ENCODE assay signal across 14 cellular contexts in the genomic region with DNA sequence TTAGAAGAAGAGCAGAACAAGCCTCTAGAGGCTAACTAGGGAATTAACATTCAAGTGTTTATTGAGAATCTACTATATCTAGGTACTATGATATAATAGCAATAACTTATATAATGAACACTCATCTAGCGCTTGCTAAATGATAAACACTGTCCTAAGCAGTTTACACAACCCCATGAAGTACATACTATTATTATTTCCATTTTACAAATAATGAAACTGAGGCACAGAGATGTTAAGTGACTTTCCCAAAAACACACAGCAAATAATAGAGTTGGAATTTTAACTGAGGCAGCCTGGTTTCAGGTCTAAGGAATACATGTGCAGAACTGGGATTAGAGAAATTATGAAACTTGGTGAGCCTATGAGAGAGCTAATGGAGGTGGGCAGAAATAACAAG.
DNase-seq lines count a peak whose midpoint lies in the region; ATAC-seq and TF ChIP-seq lines count a peak whose summit lies in the region.
"Had no signal": no experiment of that assay in that cellular context is flagged by ENCODE, and none has a peak within 500 bp of the region (broad histone marks: within the 10 kb centered on the region; RNA-seq: fewer than 3 reads in every experiment).

No MANE protein-coding gene starts in this region.

- no TSS peak for BruUV-seq in A673 (replicated peaks; lab: Mats Ljungman, UMichigan)

- peaks cover 16% of the 10 kb centered on the region for H3K4me1 ChIP-seq in A673 (ENCODE audit: insufficient read depth, low read length, poor library complexity, severe bottlenecking)
- no peaks in the 10 kb centered on the region for H3K4me1 ChIP-seq in HEK293 (ENCODE audit: control insufficient read depth, insufficient read depth, low read length)
- H3K4me1 ChIP-seq: HAP-1 had no signal

- H3K27me3 Mint-ChIP-seq in WTC11 (ENCODE audit: low read depth) (no peaks in the 10 kb centered on the region), neural crest cell (ENCODE audit: low read depth) (no peaks in the 10 kb centered on the region)
- H3K27me3 Mint-ChIP-seq: CD8-positive, alpha-beta memory T cell; IgD-negative memory B cell had no signal

- CTCF ChIA-PET in A673 (lab: Charles Lee) (no interaction called here), HEK293 (lab: Yijun Ruan, JAX) (interaction anchor here (0.9 kb wide), 1 partner anchor 9 kb away, joined by 4 read pairs; no protein-coding TSS in a partner anchor), WTC11 (lab: Charles Lee) (no interaction called here)

- H3K27me3 ChIP-seq in A673 (replicated peaks; ENCODE audit: insufficient read depth, low read depth, low read length, poor library complexity) = no peaks in the 10 kb centered on the region

- intact Hi-C loops in A673 (cut with micrococcal nuclease; ENCODE audit: unreplicated experiment) = loop anchor here (10.0 kb wide), 1 partner anchor 1085 kb away; a partner anchor contains a TSS

- POLR2A ChIA-PET in A673 (lab: Charles Lee; ENCODE audit: low non-redundant PET) (interaction anchor here (0.5 kb wide), 1 partner anchor 1962 kb away, joined by 3 read pairs; no protein-coding TSS in a partner anchor), HEK293 (lab: Yijun Ruan, JAX) (no interaction called here), WTC11 (lab: Charles Lee) (no interaction called here)

- DNase-seq in A673 (ENCODE audit: low spot score) = no peak
- DNase-seq in WTC11 (ENCODE audit: low spot score) = no peak
- DNase-seq in neural crest cell (ENCODE audit: low read depth, low spot score) = no peak
- no peak for DNase-seq in kidney glomerular epithelial cell (lab: John Stamatoyannopoulos, UW)
- DNase-seq: CD8-positive, alpha-beta memory T cell; DMS79 had no signal

- no peak for ATAC-seq in WTC11
- ATAC-seq in HG02763 (IDR thresholded peaks at IDR 0.05; ENCODE audit: unreplicated experiment) = no peak
- ATAC-seq in GM21390 (IDR thresholded peaks at IDR 0.05; ENCODE audit: unreplicated experiment) = no peak
- ATAC-seq: GM12878, GM23338 had no signal

- H3K4me3 Mint-ChIP-seq in WTC11 (no peak overlapping the region), neural crest cell (no peak overlapping the region)
- H3K4me3 Mint-ChIP-seq: CD8-positive, alpha-beta memory T cell; GM23338; IgD-negative memory B cell had no signal

- H3K36me3 Mint-ChIP-seq in WTC11 = no peaks in the 10 kb centered on the region
- H3K36me3 Mint-ChIP-seq in neural crest cell (ENCODE audit: low read depth) = no peaks in the 10 kb centered on the region
- H3K36me3 Mint-ChIP-seq: CD8-positive, alpha-beta memory T cell; IgD-negative memory B cell had no signal

- H3K9me3 Mint-ChIP-seq in WTC11 = no peaks in the 10 kb centered on the region
- H3K9me3 Mint-ChIP-seq in neural crest cell = no peaks in the 10 kb centered on the region
- H3K9me3 Mint-ChIP-seq: GM23338, IgD-negative memory B cell had no signal

- TF ChIP-seq CTCF in A673 (conservative IDR thresholded peaks at IDR 0.05; ENCODE audit: low read depth, low read length) = peak; percentile 26; the same call in 1 of the 2 replicates
- TF ChIP-seq CTCF in HEK293 (tag by site-specific recombination; IDR thresholded peaks at IDR 0.05) = no peak
- no peak for TF ChIP-seq CTCF in WTC11 (IDR thresholded peaks at IDR 0.05)
- TF ChIP-seq CTCF in neural crest cell (conservative IDR thresholded peaks at IDR 0.05) = peak; percentile 17

- H3K4me3 ChIP-seq in A673 (ENCODE audit: low read depth, low read length, poor library complexity, severe bottlenecking) (no peak overlapping the region), HEK293 (ENCODE audit: low read depth, low read length) (no peak overlapping the region)
- H3K4me3 ChIP-seq: GM12878, GM23338, HAP-1 had no signal

- no peak overlapping the region for H3K27ac Mint-ChIP-seq in WTC11
- no peak overlapping the region for H3K27ac Mint-ChIP-seq in neural crest cell (ENCODE audit: unreplicated experiment)
- H3K27ac Mint-ChIP-seq: CD8-positive, alpha-beta memory T cell; GM23338; IgD-negative memory B cell had no signal

- H3K9me3 ChIP-seq in A673 (ENCODE audit: low read depth, low read length, poor library complexity, severe bottlenecking) (no peaks in the 10 kb centered on the region), HEK293 (ENCODE audit: control insufficient read depth, insufficient read depth, low read depth, low read length) (no peaks in the 10 kb centered on the region)
- H3K9me3 ChIP-seq: HAP-1 had no signal

- H3K36me3 ChIP-seq in A673 (ENCODE audit: insufficient read depth, low read length, poor library complexity, severe bottlenecking) (no peaks in the 10 kb centered on the region), HEK293 (ENCODE audit: control insufficient read depth in 2 of 2, insufficient read depth in 1 of 2, low read length in 2 of 2) (no peaks in the 10 kb centered on the region)
- H3K36me3 ChIP-seq: HAP-1 had no signal

- peaks cover 4% of the 10 kb centered on the region for H3K4me1 Mint-ChIP-seq in WTC11
- H3K4me1 Mint-ChIP-seq in neural crest cell = peaks cover 11% of the 10 kb centered on the region
- H3K4me1 Mint-ChIP-seq: CD8-positive, alpha-beta memory T cell; GM23338 had no signal

- H3K27ac ChIP-seq in A673 (ENCODE audit: low read depth, low read length, poor library complexity, severe bottlenecking) = no peak overlapping the region
- no peak overlapping the region for H3K27ac ChIP-seq in HEK293 (ENCODE audit: extremely low read depth, low read depth, low read length)
- H3K27ac ChIP-seq: KMS-11 had no signal

TF ChIP-seq in HEK293, 187 proteins besides CTCF, POLR2A, EP300 and RAD21:
- no peak for TF ChIP-seq ZBTB1 (tag by site-specific recombination; IDR thresholded peaks at IDR 0.05)
- no peak for TF ChIP-seq ZNF24 (tag by site-specific recombination; IDR thresholded peaks at IDR 0.05)
- TF ChIP-seq, protein P1, sequence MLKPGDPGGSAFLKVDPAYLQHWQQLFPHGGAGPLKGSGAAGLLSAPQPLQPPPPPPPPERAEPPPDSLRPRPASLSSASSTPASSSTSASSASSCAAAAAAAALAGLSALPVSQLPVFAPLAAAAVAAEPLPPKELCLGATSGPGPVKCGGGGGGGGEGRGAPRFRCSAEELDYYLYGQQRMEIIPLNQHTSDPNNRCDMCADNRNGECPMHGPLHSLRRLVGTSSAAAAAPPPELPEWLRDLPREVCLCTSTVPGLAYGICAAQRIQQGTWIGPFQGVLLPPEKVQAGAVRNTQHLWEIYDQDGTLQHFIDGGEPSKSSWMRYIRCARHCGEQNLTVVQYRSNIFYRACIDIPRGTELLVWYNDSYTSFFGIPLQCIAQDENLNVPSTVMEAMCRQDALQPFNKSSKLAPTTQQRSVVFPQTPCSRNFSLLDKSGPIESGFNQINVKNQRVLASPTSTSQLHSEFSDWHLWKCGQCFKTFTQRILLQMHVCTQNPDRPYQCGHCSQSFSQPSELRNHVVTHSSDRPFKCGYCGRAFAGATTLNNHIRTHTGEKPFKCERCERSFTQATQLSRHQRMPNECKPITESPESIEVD (tag by site-specific recombination; IDR thresholded peaks at IDR 0.05) = no peak
- 0 out of 2 replicates have a peak, but pooled peaks have one; percentile 31 for TF ChIP-seq ZNF664 (tag by site-specific recombination; IDR thresholded peaks at IDR 0.05)

TF ChIP-seq in WTC11, 78 proteins besides CTCF, POLR2A, EP300 and RAD21:
- TF ChIP-seq NR3C1 (CRISPR knock-in tag; conservative IDR thresholded peaks at IDR 0.05; ENCODE audit: low read depth) (no peak), GTF2I (CRISPR knock-in tag; conservative IDR thresholded peaks at IDR 0.05) (0 out of 2 replicates have a peak, but pooled peaks have one; percentile 5), IRF2 (CRISPR knock-in tag; IDR thresholded peaks at IDR 0.05; ENCODE audit: borderline replicate concordance, low read depth) (no peak), RELA (CRISPR knock-in tag; IDR thresholded peaks at IDR 0.05; ENCODE audit: borderline replicate concordance) (no peak)

Comparison
In these comparisons a context has a peak if more than half of its experiments do, and no peak if none do; other contexts are left out.
1. CTCF ChIP-seq: peak in A673 (single experiment) and neural crest cell (single experiment); none in HEK293 (single experiment) and WTC11 (single experiment).